ENCODE assay signal across 1 cellular context in the genomic region with DNA sequence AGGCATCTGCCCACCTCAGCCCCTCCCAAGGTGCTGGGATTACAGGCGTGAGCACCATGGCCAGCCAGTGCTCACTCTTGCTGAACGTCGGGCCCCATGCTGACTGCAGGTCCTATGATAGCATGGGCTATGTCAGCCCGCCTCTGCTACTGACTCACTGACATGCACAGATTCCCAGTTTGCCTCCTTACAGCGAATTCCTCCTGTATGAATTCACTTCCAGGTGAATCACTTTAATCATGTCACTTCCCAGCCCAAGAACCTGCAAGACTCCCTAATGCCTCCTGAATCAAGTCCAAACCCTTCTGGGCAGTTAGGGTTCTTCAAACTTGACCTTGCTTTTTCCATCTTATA.
TF ChIP-seq lines count a peak whose summit lies in the region.

No MANE protein-coding gene starts in this region.

TF ChIP-seq in GM12878, 131 proteins besides CTCF, POLR2A, EP300 and RAD21:
- TF ChIP-seq NRF1 (conservative IDR thresholded peaks at IDR 0.05; ENCODE audit: low read depth, low read length) (no peak), PKNOX1 (IDR thresholded peaks at IDR 0.05) (no peak), ZNF217 (IDR thresholded peaks at IDR 0.05) (no peak), ZNF274 (IDR thresholded peaks at IDR 0.05; ENCODE audit: insufficient read depth, insufficient read length) (no peak), CBX3 (IDR thresholded peaks at IDR 0.05; ENCODE audit: borderline replicate concordance, low read depth) (no peak), ZNF622 (IDR thresholded peaks at IDR 0.05) (no peak), MEF2B (IDR thresholded peaks at IDR 0.05; ENCODE audit: partially characterized antibody, poor library complexity, severe bottlenecking) (no peak), KLF5 (IDR thresholded peaks at IDR 0.05; ENCODE audit: partially characterized antibody) (no peak), CHD2 (IDR thresholded peaks at IDR 0.05; ENCODE audit: borderline replicate concordance, low read depth, low read length) (no peak), SUPT20H (IDR thresholded peaks at IDR 0.05; ENCODE audit: borderline replicate concordance, control insufficient read depth, low read depth, low read length) (no peak), HDAC6 (IDR thresholded peaks at IDR 0.05; ENCODE audit: unreplicated experiment) (no peak), ATF7 (IDR thresholded peaks at IDR 0.05; ENCODE audit: low read depth) (no peak), GABPA (IDR thresholded peaks at IDR 0.05; ENCODE audit: low read depth) (no peak), BCL11A (IDR thresholded peaks at IDR 0.05; ENCODE audit: low read depth, low read length) (no peak), ZNF592 (IDR thresholded peaks at IDR 0.05) (no peak)
- TF ChIP-seq, protein P1, sequence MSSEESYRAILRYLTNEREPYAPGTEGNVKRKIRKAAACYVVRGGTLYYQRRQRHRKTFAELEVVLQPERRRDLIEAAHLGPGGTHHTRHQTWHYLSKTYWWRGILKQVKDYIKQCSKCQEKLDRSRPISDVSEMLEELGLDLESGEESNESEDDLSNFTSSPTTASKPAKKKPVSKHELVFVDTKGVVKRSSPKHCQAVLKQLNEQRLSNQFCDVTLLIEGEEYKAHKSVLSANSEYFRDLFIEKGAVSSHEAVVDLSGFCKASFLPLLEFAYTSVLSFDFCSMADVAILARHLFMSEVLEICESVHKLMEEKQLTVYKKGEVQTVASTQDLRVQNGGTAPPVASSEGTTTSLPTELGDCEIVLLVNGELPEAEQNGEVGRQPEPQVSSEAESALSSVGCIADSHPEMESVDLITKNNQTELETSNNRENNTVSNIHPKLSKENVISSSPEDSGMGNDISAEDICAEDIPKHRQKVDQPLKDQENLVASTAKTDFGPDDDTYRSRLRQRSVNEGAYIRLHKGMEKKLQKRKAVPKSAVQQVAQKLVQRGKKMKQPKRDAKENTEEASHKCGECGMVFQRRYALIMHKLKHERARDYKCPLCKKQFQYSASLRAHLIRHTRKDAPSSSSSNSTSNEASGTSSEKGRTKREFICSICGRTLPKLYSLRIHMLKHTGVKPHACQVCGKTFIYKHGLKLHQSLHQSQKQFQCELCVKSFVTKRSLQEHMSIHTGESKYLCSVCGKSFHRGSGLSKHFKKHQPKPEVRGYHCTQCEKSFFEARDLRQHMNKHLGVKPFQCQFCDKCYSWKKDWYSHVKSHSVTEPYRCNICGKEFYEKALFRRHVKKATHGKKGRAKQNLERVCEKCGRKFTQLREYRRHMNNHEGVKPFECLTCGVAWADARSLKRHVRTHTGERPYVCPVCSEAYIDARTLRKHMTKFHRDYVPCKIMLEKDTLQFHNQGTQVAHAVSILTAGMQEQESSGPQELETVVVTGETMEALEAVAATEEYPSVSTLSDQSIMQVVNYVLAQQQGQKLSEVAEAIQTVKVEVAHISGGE (CRISPR knock-in tag; IDR thresholded peaks at IDR 0.05): no peak
- TF ChIP-seq, protein P2, sequence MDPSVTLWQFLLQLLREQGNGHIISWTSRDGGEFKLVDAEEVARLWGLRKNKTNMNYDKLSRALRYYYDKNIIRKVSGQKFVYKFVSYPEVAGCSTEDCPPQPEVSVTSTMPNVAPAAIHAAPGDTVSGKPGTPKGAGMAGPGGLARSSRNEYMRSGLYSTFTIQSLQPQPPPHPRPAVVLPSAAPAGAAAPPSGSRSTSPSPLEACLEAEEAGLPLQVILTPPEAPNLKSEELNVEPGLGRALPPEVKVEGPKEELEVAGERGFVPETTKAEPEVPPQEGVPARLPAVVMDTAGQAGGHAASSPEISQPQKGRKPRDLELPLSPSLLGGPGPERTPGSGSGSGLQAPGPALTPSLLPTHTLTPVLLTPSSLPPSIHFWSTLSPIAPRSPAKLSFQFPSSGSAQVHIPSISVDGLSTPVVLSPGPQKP (IDR thresholded peaks at IDR 0.05; ENCODE audit: low read depth, low read length): no peak
